Comparison of ENCODE assay signal across 8 cellular contexts in genomic region chr7:24963218-24963617, GRCh38. TPM values are rescaled to one million over a fixed set of nuclear protein-coding genes. Genes with fewer than 3 reads are reported as not detected.
A peak's percentile ranks its signal among the peaks of the same experiment; 100 is the strongest.
DNase-seq lines count a peak whose midpoint lies in the region; ATAC-seq and TF ChIP-seq lines count a peak whose summit lies in the region.

No MANE protein-coding gene starts in this region.

- H3K27me3 ChIP-seq in CD4-positive, alpha-beta T cell (ENCODE audit: control insufficient read depth, insufficient read depth, low read length) = no peaks in the 10 kb centered on the region
- no peaks in the 10 kb centered on the region for H3K27me3 ChIP-seq in ovary

- no peak overlapping the region for H3K27ac ChIP-seq in CD4-positive, alpha-beta T cell (ENCODE audit: low read depth, low read length)
- H3K27ac ChIP-seq in ovary = no peak overlapping the region

- TF ChIP-seq CTCF in CD4-positive, alpha-beta T cell (IDR thresholded peaks at IDR 0.05) = no peak
- no peak for TF ChIP-seq CTCF in ovary (IDR thresholded peaks at IDR 0.05)

- TF ChIP-seq POLR2A in ovary (IDR thresholded peaks at IDR 0.05) = no peak

- H3K27ac Mint-ChIP-seq in CD4-positive, alpha-beta T cell = peak overlapping the region; percentile 9
- peak overlapping the region; percentile 50 for H3K27ac Mint-ChIP-seq in central memory CD8-positive, alpha-beta T cell (ENCODE audit: low read depth)

- CTCF ChIA-PET in CD4-positive, alpha-beta T cell (lab: Charles Lee) = no interaction called here

- no peaks in the 10 kb centered on the region for H3K9me3 Mint-ChIP-seq in CD4-positive, alpha-beta T cell
- H3K9me3 Mint-ChIP-seq in central memory CD8-positive, alpha-beta T cell = no peaks in the 10 kb centered on the region

- DNase-seq in CD4-positive, alpha-beta T cell = peak in 1 of 10 experiments; percentile 16
- peak; percentile 97 for DNase-seq in RPMI7951 (ENCODE audit: low read depth)
- DNase-seq in central memory CD8-positive, alpha-beta T cell (ENCODE audit: low spot score in 2 of 2) = peak in 1 of 2 donors; percentile 37
- DNase-seq in nucleus accumbens (lab: John Stamatoyannopoulos, UW) = peak in 53 of 56 donors; percentile 4 to 80 (median 55)
- DNase-seq in NCI-H345 (lab: John Stamatoyannopoulos, UW) = no peak
- DNase-seq in ovary = no peak
- no peak for DNase-seq in NCI-H146 (lab: John Stamatoyannopoulos, UW)

- no peak overlapping the region for H3K4me3 Mint-ChIP-seq in CD4-positive, alpha-beta T cell
- no peak overlapping the region for H3K4me3 Mint-ChIP-seq in central memory CD8-positive, alpha-beta T cell

- H3K27me3 Mint-ChIP-seq in CD4-positive, alpha-beta T cell = no peaks in the 10 kb centered on the region
- no peaks in the 10 kb centered on the region for H3K27me3 Mint-ChIP-seq in central memory CD8-positive, alpha-beta T cell

- no peaks in the 10 kb centered on the region for H3K9me3 ChIP-seq in CD4-positive, alpha-beta T cell (ENCODE audit: control insufficient read depth, low read length)
- no peaks in the 10 kb centered on the region for H3K9me3 ChIP-seq in ovary

- no peaks in the 10 kb centered on the region for H3K36me3 Mint-ChIP-seq in CD4-positive, alpha-beta T cell (ENCODE audit: low read depth)
- peaks cover 1% of the 10 kb centered on the region for H3K36me3 Mint-ChIP-seq in central memory CD8-positive, alpha-beta T cell (ENCODE audit: insufficient read depth)

- no peaks in the 10 kb centered on the region for H3K36me3 ChIP-seq in ovary

- intact Hi-C loops in CD4-positive, alpha-beta T cell (cut with DNase I, micrococcal nuclease) = no loop called here
- intact Hi-C loops in ovary (cut with DNase I) = no loop called here

- POLR2A ChIA-PET in CD4-positive, alpha-beta T cell (lab: Charles Lee) = interaction anchor here (6.9 kb wide), 1 partner anchor 17 kb away, joined by 51 read pairs; the partner anchor contains the start of gene OSBPL3

- no peak for TF ChIP-seq EP300 in ovary (IDR thresholded peaks at IDR 0.05)

- peaks cover 2% of the 10 kb centered on the region for H3K4me1 ChIP-seq in ovary (ENCODE audit: insufficient read depth)

- no peak for ATAC-seq in CD4-positive, alpha-beta T cell (ENCODE audit: poor library complexity)
- peak; percentile 32 for ATAC-seq in GM21786 (IDR thresholded peaks at IDR 0.05; ENCODE audit: unreplicated experiment)
- peak; percentile 50 for ATAC-seq in central memory CD8-positive, alpha-beta T cell (replicated peaks; ENCODE audit: extremely low read depth, poor library complexity, severe bottlenecking)

- H3K4me3 ChIP-seq in ovary = no peak overlapping the region

- H3K4me1 Mint-ChIP-seq in CD4-positive, alpha-beta T cell (ENCODE audit: low read depth) = peaks cover 81% of the 10 kb centered on the region
- H3K4me1 Mint-ChIP-seq in central memory CD8-positive, alpha-beta T cell = peaks cover 85% of the 10 kb centered on the region

- 93 to 100% (median 97%) methylated on average over 2 of the region's 2 CpGs for WGBS in ovary, 3 donors

RNA-seq across cellular contexts. Expression of gene OSBPL3, which starts 16.8 kb away (rescaled TPM):
- 10 to 100 TPM; 25.4 to 25.9 TPM for total RNA-seq in CD4-positive, alpha-beta T cell
- total RNA-seq in RPMI7951 (2014; rRNA removed; shearing (Covaris generic)) = 35.0 and 39.4 TPM in 2 replicates
- total RNA-seq in ovary = 10 to 100 TPM in 6 of 7 donors, 1 to 10 TPM in 1; 8.4 to 29.1 (median 13.7) TPM
- polyA plus RNA-seq in ovary = 10 to 100 TPM in 1 of 2 donors, 1 to 10 TPM in 1; 6.0 to 11.3 TPM

Comparison
In these comparisons a context has a peak if more than half of its experiments do, and no peak if none do; other contexts are left out.
1. DNase-seq: peak in RPMI7951 (single experiment) and nucleus accumbens (53 of 56); none in NCI-H345 (single experiment), ovary (0 of 5) and NCI-H146 (single experiment).